8 cellular contexts compared by ENCODE assay signal in the genomic region with DNA sequence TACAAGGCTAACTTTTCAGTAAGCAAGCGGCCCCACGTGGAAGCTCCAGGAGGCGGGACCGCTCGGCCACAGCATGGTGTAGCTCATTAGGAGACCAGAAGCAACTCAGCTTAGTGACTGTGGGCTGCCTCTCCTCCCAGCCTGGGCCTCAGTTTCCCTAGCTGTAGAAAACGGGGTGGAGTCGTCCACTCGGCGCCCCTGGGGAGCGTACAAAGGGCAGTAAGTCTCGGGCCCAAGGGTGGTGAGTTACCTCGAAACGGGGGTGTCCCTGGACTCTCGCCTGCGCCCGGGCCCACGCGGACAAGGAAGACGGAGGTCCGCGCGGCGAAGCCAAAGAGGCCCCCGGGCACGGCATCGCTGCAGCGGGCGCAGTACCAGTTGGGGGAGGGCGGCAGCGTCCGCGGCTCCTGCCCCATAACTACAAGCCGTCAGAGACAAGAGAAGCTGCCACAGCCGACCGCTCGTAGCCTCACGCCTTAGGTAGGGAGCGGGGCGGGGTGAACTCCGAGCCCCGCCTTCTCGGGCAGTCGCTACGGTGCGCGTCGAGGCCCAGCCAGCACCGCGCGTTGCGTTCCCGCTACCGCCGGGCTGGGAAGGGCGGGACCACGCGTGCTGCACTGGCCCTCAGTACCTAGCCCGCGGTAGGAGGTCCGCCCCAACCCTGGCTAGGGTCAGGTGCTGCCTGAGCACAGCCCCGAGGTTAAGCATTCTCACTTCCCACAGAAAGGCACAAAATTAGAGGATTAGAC. TPM values are rescaled to one million over a fixed set of nuclear protein-coding genes. Genes with fewer than 3 reads are reported as not detected.
A peak's percentile ranks its signal among the peaks of the same experiment; 100 is the strongest.
DNase-seq lines count a peak whose midpoint lies in the region; ATAC-seq, FAIRE-seq and TF ChIP-seq lines count a peak whose summit lies in the region.

A gene with protein sequence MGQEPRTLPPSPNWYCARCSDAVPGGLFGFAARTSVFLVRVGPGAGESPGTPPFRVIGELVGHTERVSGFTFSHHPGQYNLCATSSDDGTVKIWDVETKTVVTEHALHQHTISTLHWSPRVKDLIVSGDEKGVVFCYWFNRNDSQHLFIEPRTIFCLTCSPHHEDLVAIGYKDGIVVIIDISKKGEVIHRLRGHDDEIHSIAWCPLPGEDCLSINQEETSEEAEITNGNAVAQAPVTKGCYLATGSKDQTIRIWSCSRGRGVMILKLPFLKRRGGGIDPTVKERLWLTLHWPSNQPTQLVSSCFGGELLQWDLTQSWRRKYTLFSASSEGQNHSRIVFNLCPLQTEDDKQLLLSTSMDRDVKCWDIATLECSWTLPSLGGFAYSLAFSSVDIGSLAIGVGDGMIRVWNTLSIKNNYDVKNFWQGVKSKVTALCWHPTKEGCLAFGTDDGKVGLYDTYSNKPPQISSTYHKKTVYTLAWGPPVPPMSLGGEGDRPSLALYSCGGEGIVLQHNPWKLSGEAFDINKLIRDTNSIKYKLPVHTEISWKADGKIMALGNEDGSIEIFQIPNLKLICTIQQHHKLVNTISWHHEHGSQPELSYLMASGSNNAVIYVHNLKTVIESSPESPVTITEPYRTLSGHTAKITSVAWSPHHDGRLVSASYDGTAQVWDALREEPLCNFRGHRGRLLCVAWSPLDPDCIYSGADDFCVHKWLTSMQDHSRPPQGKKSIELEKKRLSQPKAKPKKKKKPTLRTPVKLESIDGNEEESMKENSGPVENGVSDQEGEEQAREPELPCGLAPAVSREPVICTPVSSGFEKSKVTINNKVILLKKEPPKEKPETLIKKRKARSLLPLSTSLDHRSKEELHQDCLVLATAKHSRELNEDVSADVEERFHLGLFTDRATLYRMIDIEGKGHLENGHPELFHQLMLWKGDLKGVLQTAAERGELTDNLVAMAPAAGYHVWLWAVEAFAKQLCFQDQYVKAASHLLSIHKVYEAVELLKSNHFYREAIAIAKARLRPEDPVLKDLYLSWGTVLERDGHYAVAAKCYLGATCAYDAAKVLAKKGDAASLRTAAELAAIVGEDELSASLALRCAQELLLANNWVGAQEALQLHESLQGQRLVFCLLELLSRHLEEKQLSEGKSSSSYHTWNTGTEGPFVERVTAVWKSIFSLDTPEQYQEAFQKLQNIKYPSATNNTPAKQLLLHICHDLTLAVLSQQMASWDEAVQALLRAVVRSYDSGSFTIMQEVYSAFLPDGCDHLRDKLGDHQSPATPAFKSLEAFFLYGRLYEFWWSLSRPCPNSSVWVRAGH (N-terminal part only) (minus strand): TSS at position 494 of the 749 bp plus-strand sequence. CDS start 78 bp downstream, at position 416.

- peak within 1 kb of the TSS; percentile 94 for H2AFZ ChIP-seq in keratinocyte (ENCODE audit: control insufficient read depth, low read length)

- peaks cover 25% of the 10 kb centered on the region for H3K4me1 ChIP-seq in keratinocyte (ENCODE audit: control insufficient read depth, extremely low read depth, insufficient read depth, low read length)

- ATAC-seq in GM18870 (IDR thresholded peaks at IDR 0.05; ENCODE audit: unreplicated experiment): peak; percentile 71
- ATAC-seq in HG03108 (IDR thresholded peaks at IDR 0.05; ENCODE audit: unreplicated experiment): peak; percentile 77
- ATAC-seq in activated CD4-positive, CD25-positive, alpha-beta regulatory T cell treated with anti-CD3 and anti-CD28 coated beads, Interleukin-2, amount 50 U/mL, for 24 hours: peak; percentile 93

- DNase-seq in AG08395 (ENCODE audit: low spot score) (peak; percentile 94), NCI-H2227 (lab: John Stamatoyannopoulos, UW; ENCODE audit: unreplicated experiment) (peak; percentile 91), cerebellar cortex (ENCODE audit: low spot score) (peak; percentile 86), keratinocyte (ENCODE audit: low read depth, low spot score) (peak; percentile 53)
- DNase-seq in stimulated activated CD4-positive, alpha-beta T cell treated with anti-CD3 and anti-CD28 coated beads, Interleukin-15, amount 100 ng/mL, for 1 hour (ENCODE audit: low read depth in 1 of 2, low spot score in 1 of 2): peak; percentile 63 to 79

- no peaks in the 10 kb centered on the region for H4K20me1 ChIP-seq in keratinocyte (ENCODE audit: control insufficient read depth, extremely low read depth, insufficient read depth, low read length)

- FAIRE-seq in keratinocyte (lab: Jason Lieb, UNC): peak; percentile 20

- no peaks in the 10 kb centered on the region for H3K9me1 ChIP-seq in keratinocyte (ENCODE audit: control insufficient read depth, extremely low read depth, insufficient read depth, low read length)

- peak within 1 kb of the TSS; percentile 93 to 98 (median 94) for H3K4me3 ChIP-seq in keratinocyte (ENCODE audit: control insufficient read depth in 2 of 3, extremely low read depth in 1 of 3, insufficient read depth in 2 of 3, low read depth in 1 of 3, low read length in 3 of 3)

- H3K36me3 ChIP-seq in keratinocyte (ENCODE audit: control insufficient read depth in 2 of 2, extremely low read depth in 1 of 2, insufficient read depth in 2 of 2, low read length in 2 of 2): peaks cover 3 to 7% of the 10 kb centered on the region in 2 experiments

- H3K27me3 ChIP-seq in keratinocyte (ENCODE audit: control insufficient read depth, extremely low read depth, insufficient read depth, low read length): no peaks in the 10 kb centered on the region

- H3K9me3 ChIP-seq in keratinocyte (ENCODE audit: control insufficient read depth, low read depth, low read length): no peaks in the 10 kb centered on the region

- H3K9ac ChIP-seq in keratinocyte (ENCODE audit: control insufficient read depth, extremely low read depth, insufficient read depth, low read length): peak within 1 kb of the TSS; percentile 89

- TF ChIP-seq CTCF in keratinocyte (optimal IDR thresholded peaks at IDR 0.05 in 1 of 3, IDR thresholded peaks at IDR 0.05 in 1 of 3, conservative IDR thresholded peaks at IDR 0.05 in 1 of 3; ENCODE audit: extremely low read depth in 1 of 3, insufficient read depth in 2 of 3, low read length in 3 of 3): no peak

- H3K79me2 ChIP-seq in keratinocyte (ENCODE audit: control insufficient read depth, insufficient read depth, low read length): peaks cover 50% of the 10 kb centered on the region

- H3K4me2 ChIP-seq in keratinocyte (ENCODE audit: control insufficient read depth, extremely low read depth, insufficient read depth, low read depth, low read length): peak within 1 kb of the TSS; percentile 100

- H3K27ac ChIP-seq in keratinocyte (ENCODE audit: control insufficient read depth, insufficient read depth, low read length): peak within 1 kb of the TSS; percentile 73

- dilution Hi-C loops in keratinocyte (cut with MboI; ENCODE audit: extremely low pct_ligation_motif_present, low sequenced_read_pairs): no loop called here

RNA-seq across cellular contexts. Expression of the gene that starts here (rescaled TPM):
- 8.1 to 18.2 TPM (median 12.5 TPM) in 3 replicates for polyA plus RNA-seq in keratinocyte
- polyA plus RNA-seq in keratinocyte (2011; ENCODE audit: low read depth): 7.0 TPM
- 6.8 and 10.5 TPM in 2 replicates for polyA plus RNA-seq in keratinocyte (2011; cell fraction: cytosol; rRNA removed)
- 15.8 and 17.5 TPM in 2 replicates for polyA plus RNA-seq in keratinocyte (2011; cell fraction: nucleus; rRNA removed)
- 5.8 and 15.2 TPM in 2 replicates for polyA plus RNA-seq in keratinocyte (2012; ENCODE audit: low replicate concordance)
- polyA minus RNA-seq in keratinocyte: 17.9 to 29.2 TPM (median 23.1 TPM) in 3 replicates
- 17.6 TPM for polyA minus RNA-seq in keratinocyte (2011; cell fraction: cytosol; rRNA and poly(A)+ RNA removed)
- polyA minus RNA-seq in keratinocyte (2011; cell fraction: nucleus; rRNA and poly(A)+ RNA removed): 20.0 and 34.4 TPM in 2 replicates

Comparison
In these comparisons a context has a peak if more than half of its experiments do, and no peak if none do; other contexts are left out.
1. Peak in every context shown above with its lines: DNase-seq, ATAC-seq, H3K4me3 ChIP-seq and H3K27ac ChIP-seq.